ENCODE assay signal across 1 cellular context in the genomic region with DNA sequence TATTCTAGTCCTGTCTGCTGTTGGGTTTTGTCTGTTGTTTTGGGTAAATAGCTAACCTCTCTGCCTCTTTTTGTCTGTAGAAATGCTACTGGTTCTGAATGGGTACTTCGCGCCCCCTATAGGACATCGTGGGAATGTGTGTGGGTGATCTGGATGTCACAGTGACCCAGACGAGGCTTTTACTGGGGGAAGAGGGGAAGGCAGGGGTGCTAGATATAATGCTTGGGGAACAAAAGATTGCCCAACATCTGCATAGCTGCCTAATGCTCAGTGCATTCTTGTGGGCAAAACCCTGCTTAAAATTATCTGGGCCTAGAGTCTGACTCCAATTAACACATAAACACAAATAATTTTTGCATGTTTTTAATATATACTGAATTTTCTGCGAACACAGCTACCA.
TF ChIP-seq lines count a peak whose summit lies in the region.

No MANE protein-coding gene starts in this region.

TF ChIP-seq in GM23338, 12 proteins besides CTCF, POLR2A, EP300 and RAD21 (continued from another document):
- TF ChIP-seq, protein P1, sequence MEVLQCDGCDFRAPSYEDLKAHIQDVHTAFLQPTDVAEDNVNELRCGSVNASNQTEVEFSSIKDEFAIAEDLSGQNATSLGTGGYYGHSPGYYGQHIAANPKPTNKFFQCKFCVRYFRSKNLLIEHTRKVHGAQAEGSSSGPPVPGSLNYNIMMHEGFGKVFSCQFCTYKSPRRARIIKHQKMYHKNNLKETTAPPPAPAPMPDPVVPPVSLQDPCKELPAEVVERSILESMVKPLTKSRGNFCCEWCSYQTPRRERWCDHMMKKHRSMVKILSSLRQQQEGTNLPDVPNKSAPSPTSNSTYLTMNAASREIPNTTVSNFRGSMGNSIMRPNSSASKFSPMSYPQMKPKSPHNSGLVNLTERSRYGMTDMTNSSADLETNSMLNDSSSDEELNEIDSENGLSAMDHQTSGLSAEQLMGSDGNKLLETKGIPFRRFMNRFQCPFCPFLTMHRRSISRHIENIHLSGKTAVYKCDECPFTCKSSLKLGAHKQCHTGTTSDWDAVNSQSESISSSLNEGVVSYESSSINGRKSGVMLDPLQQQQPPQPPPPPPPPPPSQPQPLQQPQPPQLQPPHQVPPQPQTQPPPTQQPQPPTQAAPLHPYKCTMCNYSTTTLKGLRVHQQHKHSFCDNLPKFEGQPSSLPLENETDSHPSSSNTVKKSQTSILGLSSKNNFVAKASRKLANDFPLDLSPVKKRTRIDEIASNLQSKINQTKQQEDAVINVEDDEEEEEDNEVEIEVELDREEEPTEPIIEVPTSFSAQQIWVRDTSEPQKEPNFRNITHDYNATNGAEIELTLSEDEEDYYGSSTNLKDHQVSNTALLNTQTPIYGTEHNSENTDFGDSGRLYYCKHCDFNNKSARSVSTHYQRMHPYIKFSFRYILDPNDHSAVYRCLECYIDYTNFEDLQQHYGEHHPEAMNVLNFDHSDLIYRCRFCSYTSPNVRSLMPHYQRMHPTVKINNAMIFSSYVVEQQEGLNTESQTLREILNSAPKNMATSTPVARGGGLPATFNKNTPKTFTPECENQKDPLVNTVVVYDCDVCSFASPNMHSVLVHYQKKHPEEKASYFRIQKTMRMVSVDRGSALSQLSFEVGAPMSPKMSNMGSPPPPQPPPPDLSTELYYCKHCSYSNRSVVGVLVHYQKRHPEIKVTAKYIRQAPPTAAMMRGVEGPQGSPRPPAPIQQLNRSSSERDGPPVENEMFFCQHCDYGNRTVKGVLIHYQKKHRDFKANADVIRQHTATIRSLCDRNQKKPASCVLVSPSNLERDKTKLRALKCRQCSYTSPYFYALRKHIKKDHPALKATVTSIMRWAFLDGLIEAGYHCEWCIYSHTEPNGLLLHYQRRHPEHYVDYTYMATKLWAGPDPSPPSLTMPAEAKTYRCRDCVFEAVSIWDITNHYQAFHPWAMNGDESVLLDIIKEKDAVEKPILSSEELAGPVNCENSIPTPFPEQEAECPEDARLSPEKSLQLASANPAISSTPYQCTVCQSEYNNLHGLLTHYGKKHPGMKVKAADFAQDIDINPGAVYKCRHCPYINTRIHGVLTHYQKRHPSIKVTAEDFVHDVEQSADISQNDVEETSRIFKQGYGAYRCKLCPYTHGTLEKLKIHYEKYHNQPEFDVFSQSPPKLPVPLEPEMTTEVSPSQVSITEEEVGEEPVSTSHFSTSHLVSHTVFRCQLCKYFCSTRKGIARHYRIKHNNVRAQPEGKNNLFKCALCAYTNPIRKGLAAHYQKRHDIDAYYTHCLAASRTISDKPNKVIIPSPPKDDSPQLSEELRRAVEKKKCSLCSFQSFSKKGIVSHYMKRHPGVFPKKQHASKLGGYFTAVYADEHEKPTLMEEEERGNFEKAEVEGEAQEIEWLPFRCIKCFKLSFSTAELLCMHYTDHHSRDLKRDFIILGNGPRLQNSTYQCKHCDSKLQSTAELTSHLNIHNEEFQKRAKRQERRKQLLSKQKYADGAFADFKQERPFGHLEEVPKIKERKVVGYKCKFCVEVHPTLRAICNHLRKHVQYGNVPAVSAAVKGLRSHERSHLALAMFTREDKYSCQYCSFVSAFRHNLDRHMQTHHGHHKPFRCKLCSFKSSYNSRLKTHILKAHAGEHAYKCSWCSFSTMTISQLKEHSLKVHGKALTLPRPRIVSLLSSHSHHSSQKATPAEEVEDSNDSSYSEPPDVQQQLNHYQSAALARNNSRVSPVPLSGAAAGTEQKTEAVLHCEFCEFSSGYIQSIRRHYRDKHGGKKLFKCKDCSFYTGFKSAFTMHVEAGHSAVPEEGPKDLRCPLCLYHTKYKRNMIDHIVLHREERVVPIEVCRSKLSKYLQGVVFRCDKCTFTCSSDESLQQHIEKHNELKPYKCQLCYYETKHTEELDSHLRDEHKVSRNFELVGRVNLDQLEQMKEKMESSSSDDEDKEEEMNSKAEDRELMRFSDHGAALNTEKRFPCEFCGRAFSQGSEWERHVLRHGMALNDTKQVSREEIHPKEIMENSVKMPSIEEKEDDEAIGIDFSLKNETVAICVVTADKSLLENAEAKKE (CRISPR knock-in tag; IDR thresholded peaks at IDR 0.05): no peak
- no peak for TF ChIP-seq ZNF114 (CRISPR knock-in tag; IDR thresholded peaks at IDR 0.05)
- TF ChIP-seq, protein P2, sequence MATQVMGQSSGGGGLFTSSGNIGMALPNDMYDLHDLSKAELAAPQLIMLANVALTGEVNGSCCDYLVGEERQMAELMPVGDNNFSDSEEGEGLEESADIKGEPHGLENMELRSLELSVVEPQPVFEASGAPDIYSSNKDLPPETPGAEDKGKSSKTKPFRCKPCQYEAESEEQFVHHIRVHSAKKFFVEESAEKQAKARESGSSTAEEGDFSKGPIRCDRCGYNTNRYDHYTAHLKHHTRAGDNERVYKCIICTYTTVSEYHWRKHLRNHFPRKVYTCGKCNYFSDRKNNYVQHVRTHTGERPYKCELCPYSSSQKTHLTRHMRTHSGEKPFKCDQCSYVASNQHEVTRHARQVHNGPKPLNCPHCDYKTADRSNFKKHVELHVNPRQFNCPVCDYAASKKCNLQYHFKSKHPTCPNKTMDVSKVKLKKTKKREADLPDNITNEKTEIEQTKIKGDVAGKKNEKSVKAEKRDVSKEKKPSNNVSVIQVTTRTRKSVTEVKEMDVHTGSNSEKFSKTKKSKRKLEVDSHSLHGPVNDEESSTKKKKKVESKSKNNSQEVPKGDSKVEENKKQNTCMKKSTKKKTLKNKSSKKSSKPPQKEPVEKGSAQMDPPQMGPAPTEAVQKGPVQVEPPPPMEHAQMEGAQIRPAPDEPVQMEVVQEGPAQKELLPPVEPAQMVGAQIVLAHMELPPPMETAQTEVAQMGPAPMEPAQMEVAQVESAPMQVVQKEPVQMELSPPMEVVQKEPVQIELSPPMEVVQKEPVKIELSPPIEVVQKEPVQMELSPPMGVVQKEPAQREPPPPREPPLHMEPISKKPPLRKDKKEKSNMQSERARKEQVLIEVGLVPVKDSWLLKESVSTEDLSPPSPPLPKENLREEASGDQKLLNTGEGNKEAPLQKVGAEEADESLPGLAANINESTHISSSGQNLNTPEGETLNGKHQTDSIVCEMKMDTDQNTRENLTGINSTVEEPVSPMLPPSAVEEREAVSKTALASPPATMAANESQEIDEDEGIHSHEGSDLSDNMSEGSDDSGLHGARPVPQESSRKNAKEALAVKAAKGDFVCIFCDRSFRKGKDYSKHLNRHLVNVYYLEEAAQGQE (IDR thresholded peaks at IDR 0.05; ENCODE audit: unreplicated experiment): no peak
- no peak for TF ChIP-seq STAT1 (IDR thresholded peaks at IDR 0.05; ENCODE audit: unreplicated experiment)
- TF ChIP-seq, protein P3, sequence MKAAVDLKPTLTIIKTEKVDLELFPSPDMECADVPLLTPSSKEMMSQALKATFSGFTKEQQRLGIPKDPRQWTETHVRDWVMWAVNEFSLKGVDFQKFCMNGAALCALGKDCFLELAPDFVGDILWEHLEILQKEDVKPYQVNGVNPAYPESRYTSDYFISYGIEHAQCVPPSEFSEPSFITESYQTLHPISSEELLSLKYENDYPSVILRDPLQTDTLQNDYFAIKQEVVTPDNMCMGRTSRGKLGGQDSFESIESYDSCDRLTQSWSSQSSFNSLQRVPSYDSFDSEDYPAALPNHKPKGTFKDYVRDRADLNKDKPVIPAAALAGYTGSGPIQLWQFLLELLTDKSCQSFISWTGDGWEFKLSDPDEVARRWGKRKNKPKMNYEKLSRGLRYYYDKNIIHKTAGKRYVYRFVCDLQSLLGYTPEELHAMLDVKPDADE (IDR thresholded peaks at IDR 0.05): no peak
- no peak for TF ChIP-seq CREB1 (CRISPR knock-in tag; IDR thresholded peaks at IDR 0.05; ENCODE audit: low read depth)
- no peak for TF ChIP-seq ZNF331 (CRISPR knock-in tag; IDR thresholded peaks at IDR 0.05; ENCODE audit: low read depth)
TF ChIP-seq in GM23338: peak in this region for 0.
